Comparison of ENCODE assay signal across 8 cellular contexts in genomic region chrX:135596495-135596894, GRCh38.
DNase-seq lines count a peak whose midpoint lies in the region; ATAC-seq and TF ChIP-seq lines count a peak whose summit lies in the region.

No MANE protein-coding gene starts in this region.

- H3K9ac ChIP-seq in trophoblast cell (ENCODE audit: low read length): no peak overlapping the region

- no peak overlapping the region for H2AK5ac ChIP-seq in trophoblast cell (ENCODE audit: low read length)

- H3K23ac ChIP-seq in trophoblast cell (ENCODE audit: low read length): no peak overlapping the region

- no peak overlapping the region for H3K18ac ChIP-seq in trophoblast cell (ENCODE audit: low read length)

- H4K91ac ChIP-seq in trophoblast cell (ENCODE audit: low read depth, low read length): no peak overlapping the region

- no peak overlapping the region for H4K8ac ChIP-seq in trophoblast cell (ENCODE audit: low read depth, low read length)

- no peak overlapping the region for H2BK5ac ChIP-seq in trophoblast cell (ENCODE audit: low read depth, low read length, poor library complexity)

- no peak overlapping the region for H3K27ac ChIP-seq in trophoblast cell (ENCODE audit: low read depth, low read length)

- H3K79me2 ChIP-seq in trophoblast cell (ENCODE audit: control insufficient read depth, insufficient read depth, low read length, poor library complexity): no peaks in the 10 kb centered on the region

- peak; percentile 58 for TF ChIP-seq CTCF in AG10803 (conservative IDR thresholded peaks at IDR 0.05; ENCODE audit: low read length)

- no peak overlapping the region for H3K14ac ChIP-seq in trophoblast cell (ENCODE audit: low read length)

- H3K4ac ChIP-seq in trophoblast cell (ENCODE audit: low read depth, low read length): no peak overlapping the region

- H2BK120ac ChIP-seq in trophoblast cell (ENCODE audit: insufficient read depth, low read length, poor library complexity): no peak overlapping the region

- H3K4me1 ChIP-seq in trophoblast cell (ENCODE audit: control insufficient read depth in 1 of 2, insufficient read depth in 2 of 2, low read length in 2 of 2): no peaks in the 10 kb centered on the region

- no peak overlapping the region for H3K4me2 ChIP-seq in trophoblast cell (ENCODE audit: low read length)

- peak; percentile 11 for DNase-seq in AG10803 (ENCODE audit: low read depth)
- peak; percentile 8 for DNase-seq in GM19240 (ENCODE audit: insufficient read length, low spot score)
- peak; percentile 38 for DNase-seq in NCI-H2227 treated with DMSO at 0.1 percent for 48 hours (lab: John Stamatoyannopoulos, UW)
- DNase-seq in activated CD4-positive, alpha-beta T cell treated with anti-CD3 and anti-CD28 coated beads, Interleukin-2, amount 50 U/mL, for 48 hours: peak; percentile 61
- peak; percentile 38 to 66 for DNase-seq in erythroblast (lab: John Stamatoyannopoulos, UW)
- peak; percentile 13 to 38 for DNase-seq in trophoblast cell
- no peak for DNase-seq in NCI-H1048 (lab: John Stamatoyannopoulos, UW)

- TF ChIP-seq POLR2A in erythroblast (IDR thresholded peaks at IDR 0.05; ENCODE audit: low read length): no peak

- H3K9me3 ChIP-seq in trophoblast cell (ENCODE audit: insufficient read depth, low read depth, low read length): no peaks in the 10 kb centered on the region

- ATAC-seq in HG03442 (IDR thresholded peaks at IDR 0.05; ENCODE audit: unreplicated experiment): no peak

- no CpG with 5 or more reads among the region's 18 CpGs for WGBS in trophoblast cell (ENCODE audit: extremely low coverage, insufficient coverage, insufficient read length)

- H3K27me3 ChIP-seq in trophoblast cell (ENCODE audit: insufficient read depth, low read length): no peaks in the 10 kb centered on the region

- no peak overlapping the region for H2AFZ ChIP-seq in trophoblast cell (ENCODE audit: insufficient read depth, low read length, poor library complexity)

- H3K79me1 ChIP-seq in trophoblast cell (ENCODE audit: low read length): no peaks in the 10 kb centered on the region

- H2BK12ac ChIP-seq in trophoblast cell (ENCODE audit: low read length): no peak overlapping the region

- no peak overlapping the region for H4K12ac ChIP-seq in trophoblast cell (ENCODE audit: low read depth, low read length)

- H3K4me3 ChIP-seq in AG10803 (ENCODE audit: low read length) (no peak overlapping the region), trophoblast cell (ENCODE audit: low read depth, low read length) (no peak overlapping the region)

- H3K36me3 ChIP-seq in trophoblast cell (ENCODE audit: control insufficient read depth in 1 of 2, insufficient read depth in 2 of 2, low read length in 2 of 2): no peaks in the 10 kb centered on the region
